Comparison of ENCODE assay signal across 1 cellular context in the genomic region with DNA sequence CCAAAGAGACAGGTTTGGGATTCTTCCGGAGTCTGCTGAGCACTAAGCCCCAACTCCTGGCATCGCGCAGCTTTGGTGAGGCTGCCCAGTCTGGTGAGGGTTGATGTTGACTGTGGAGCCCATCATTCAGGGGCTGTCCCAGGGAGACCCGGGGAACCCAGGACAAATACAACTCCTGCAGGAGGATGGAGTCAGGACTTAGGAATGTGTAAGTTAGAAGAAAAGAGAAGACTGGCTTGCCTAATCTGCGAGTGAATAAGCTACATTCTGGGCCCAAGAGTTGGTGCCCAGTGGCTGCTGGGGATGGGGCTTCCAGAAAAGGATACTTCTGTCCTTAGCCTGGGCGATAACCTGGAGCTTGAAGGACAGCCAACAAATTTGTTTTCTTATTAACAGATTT.
TF ChIP-seq lines count a peak whose summit lies in the region.

No MANE protein-coding gene starts in this region.

TF ChIP-seq in WTC11, 78 proteins besides CTCF, POLR2A, EP300 and RAD21 (continued from another document):
- TF ChIP-seq, protein P1, sequence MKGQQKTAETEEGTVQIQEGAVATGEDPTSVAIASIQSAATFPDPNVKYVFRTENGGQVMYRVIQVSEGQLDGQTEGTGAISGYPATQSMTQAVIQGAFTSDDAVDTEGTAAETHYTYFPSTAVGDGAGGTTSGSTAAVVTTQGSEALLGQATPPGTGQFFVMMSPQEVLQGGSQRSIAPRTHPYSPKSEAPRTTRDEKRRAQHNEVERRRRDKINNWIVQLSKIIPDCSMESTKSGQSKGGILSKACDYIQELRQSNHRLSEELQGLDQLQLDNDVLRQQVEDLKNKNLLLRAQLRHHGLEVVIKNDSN (CRISPR knock-in tag; IDR thresholded peaks at IDR 0.05): no peak
